ENCODE assay signal across 11 cellular contexts in genomic region chr13:36190771-36191170, GRCh38. TPM values are rescaled to one million over a fixed set of nuclear protein-coding genes. Genes with fewer than 3 reads are reported as not detected.
"Had no signal": no experiment of that assay in that cellular context is flagged by ENCODE, and none has a peak within 500 bp of the region (broad histone marks: within the 10 kb centered on the region; RNA-seq: fewer than 3 reads in every experiment).

No MANE protein-coding gene starts in this region.

- H3K36me3 ChIP-seq: breast epithelium, sigmoid colon had no signal

- H3K4me3 ChIP-seq: breast epithelium, sigmoid colon had no signal

- DNase-seq: activated CD4-positive, alpha-beta T cell treated with anti-CD3 and anti-CD28 coated beads, Interleukin-2, amount 10 ng/mL, durations not matched to agents 7 days and 5 days; activated CD4-positive, CD25-positive, alpha-beta regulatory T cell; activated naive CD8-positive, alpha-beta T cell treated with anti-CD3 and anti-CD28 coated beads for 36 hours; amygdala; head of caudate nucleus; sigmoid colon; stimulated activated CD4-positive, alpha-beta T cell treated with anti-CD3 and anti-CD28 coated beads, Interleukin-1b, Interleukin-23, amount 100 ng/mL, for 48 hours had no signal

- H3K27ac ChIP-seq: breast epithelium, sigmoid colon had no signal

- H3K9me3 ChIP-seq: breast epithelium, sigmoid colon had no signal

- H3K4me1 ChIP-seq: breast epithelium, sigmoid colon had no signal

- H3K27me3 ChIP-seq: breast epithelium, sigmoid colon had no signal

- ATAC-seq: stimulated activated effector memory CD8-positive, alpha-beta T cell treated with anti-CD3 and anti-CD28 coated beads, Interleukin-12 subunit alpha, Interleukin-12 subunit beta, amount 100 ng/mL, for 72 hours had no signal

RNA-seq across cellular contexts. Expression of gene SOHLH2, which starts 23.6 kb away (rescaled TPM):
- total RNA-seq: activated CD4-positive, alpha-beta T cell treated with anti-CD3 and anti-CD28 coated beads, Interleukin-2, amount 10 ng/mL, durations not matched to agents 7 days and 5 days; activated naive CD8-positive, alpha-beta T cell treated with anti-CD3 and anti-CD28 coated beads for 36 hours; lower leg skin; osteocyte had no signal

RNA-seq across cellular contexts. Expression of gene DCLK1, which starts 59.6 kb away (rescaled TPM):
- total RNA-seq: activated CD4-positive, alpha-beta T cell treated with anti-CD3 and anti-CD28 coated beads, Interleukin-2, amount 10 ng/mL, durations not matched to agents 7 days and 5 days; activated naive CD8-positive, alpha-beta T cell treated with anti-CD3 and anti-CD28 coated beads for 36 hours had no signal
